ENCODE assay signal across 8 cellular contexts in genomic region chr1:234612352-234613127, GRCh38. TPM values are rescaled to one million over a fixed set of nuclear protein-coding genes. Genes with fewer than 3 reads are reported as not detected.
A peak's percentile ranks its signal among the peaks of the same experiment; 100 is the strongest.
DNase-seq lines count a peak whose midpoint lies in the region; ATAC-seq and TF ChIP-seq lines count a peak whose summit lies in the region.

No MANE protein-coding gene starts in this region.

- peak; percentile 21 for ATAC-seq in HG02763 (IDR thresholded peaks at IDR 0.05; ENCODE audit: unreplicated experiment)
- peak; percentile 62 to 67 for ATAC-seq in right cardiac atrium

- H3K9me3 ChIP-seq in ascending aorta = no peaks in the 10 kb centered on the region
- no peaks in the 10 kb centered on the region for H3K9me3 ChIP-seq in right cardiac atrium (ENCODE audit: control insufficient read depth, low read length)

- TF ChIP-seq CTCF in GM12865 (IDR thresholded peaks at IDR 0.05; ENCODE audit: insufficient read depth, low read depth, low read length, missing control alignments) = no peak
- TF ChIP-seq CTCF in ascending aorta (IDR thresholded peaks at IDR 0.05) = no peak
- no peak for TF ChIP-seq CTCF in retinal pigment epithelial cell (conservative IDR thresholded peaks at IDR 0.05; ENCODE audit: low read depth, low read length)

- peak overlapping the region; percentile 94 to 99 for H3K27ac ChIP-seq in ascending aorta
- peak overlapping the region; percentile 99 for H3K27ac ChIP-seq in right cardiac atrium (ENCODE audit: low read length)

- DNase-seq in GM12865 (ENCODE audit: low read depth) (peak; percentile 86), NCI-H1694 (lab: John Stamatoyannopoulos, UW) (peak; percentile 92), T-helper 1 cell (peak; percentile 52 to 92 (median 74)), ascending aorta (ENCODE audit: low spot score in 2 of 2) (peak; percentile 48 to 94), right cardiac atrium (peak; percentile 90 to 93 (median 93)), retinal pigment epithelial cell (ENCODE audit: low read depth) (peak; percentile 99), iPS-NIHi7 (ENCODE audit: extremely low spot score) (no peak)

- H3K27me3 ChIP-seq in ascending aorta (no peaks in the 10 kb centered on the region), right cardiac atrium (ENCODE audit: control insufficient read depth, insufficient read depth) (no peaks in the 10 kb centered on the region)

- under 1% methylated on average over 20 of the region's 20 CpGs for WGBS in right cardiac atrium

- H3K36me3 ChIP-seq in ascending aorta = peaks cover 9 to 11% of the 10 kb centered on the region in 2 donors

- H3K4me3 ChIP-seq in GM12865 (ENCODE audit: low read depth, low read length) (peak overlapping the region; percentile 66), ascending aorta (peak overlapping the region; percentile 14 to 74), right cardiac atrium (ENCODE audit: low read length) (peak overlapping the region; percentile 26), retinal pigment epithelial cell (ENCODE audit: low read length) (peak overlapping the region; percentile 14)

- intact Hi-C loops in ascending aorta (cut with DNase I) (loop anchor here (2.0 to 5.0 kb wide), 4 partner anchors 160 to 370 kb away; no protein-coding TSS in a partner anchor), right cardiac atrium (cut with DNase I) (loop anchor here (2.0 to 10.0 kb wide), 7 partner anchors 90 to 470 kb away; no protein-coding TSS in a partner anchor)

- H3K4me1 ChIP-seq in ascending aorta (peaks cover 15 to 43% of the 10 kb centered on the region in 2 donors), right cardiac atrium (ENCODE audit: control insufficient read depth, insufficient read depth, low read length) (peaks cover 4% of the 10 kb centered on the region)

RNA-seq across cellular contexts. Expression of gene IRF2BP2, which starts 2.6 kb away (rescaled TPM):
- 80.0 TPM for total RNA-seq in ascending aorta
- 100 to 1,000 TPM in 3 of 4 donors, 10 to 100 TPM in 1; 92.3 to 123 (median 108) TPM for total RNA-seq in right cardiac atrium
- polyA plus RNA-seq in right cardiac atrium = 69.3 TPM

Comparison
In these comparisons a context has a peak if more than half of its experiments do, and no peak if none do; other contexts are left out.
1. H3K4me3 ChIP-seq: peak in every context shown above with its lines; median percentile 66 in GM12865; 44 in ascending aorta; 26 in right cardiac atrium; 14 in retinal pigment epithelial cell.